Comparison of ENCODE assay signal across 1 cellular context in the genomic region with DNA sequence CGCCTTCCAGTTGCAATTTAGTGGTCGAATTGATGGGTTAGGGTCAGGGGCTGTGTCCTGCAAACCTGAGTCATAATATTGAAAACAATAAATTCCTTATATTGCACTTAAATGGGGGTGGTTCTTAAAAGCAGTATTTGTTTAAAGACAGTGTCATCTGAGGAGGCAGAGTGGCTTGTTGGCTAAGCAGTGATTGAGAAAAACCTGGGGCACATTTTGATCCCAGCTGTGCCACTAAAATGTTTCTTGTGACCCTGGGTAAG.
TF ChIP-seq lines count a peak whose summit lies in the region.

No MANE protein-coding gene starts in this region.

TF ChIP-seq in IMR-90, 13 proteins besides CTCF, POLR2A, EP300 and RAD21:
- TF ChIP-seq CEBPB (IDR thresholded peaks at IDR 0.05; ENCODE audit: low read depth, low read length) (no peak), MAZ (IDR thresholded peaks at IDR 0.05; ENCODE audit: borderline replicate concordance, low read depth, low read length) (no peak), RCOR1 (IDR thresholded peaks at IDR 0.05; ENCODE audit: insufficient replicate concordance, low read length) (no peak), CHD1 (IDR thresholded peaks at IDR 0.05; ENCODE audit: low read depth, low read length) (no peak), MAFK (IDR thresholded peaks at IDR 0.05; ENCODE audit: low read depth, low read length) (no peak), MXI1 (IDR thresholded peaks at IDR 0.05; ENCODE audit: borderline replicate concordance, low read depth, low read length) (no peak), RFX5 (IDR thresholded peaks at IDR 0.05; ENCODE audit: low read depth, low read length) (no peak)
- TF ChIP-seq, protein P1, sequence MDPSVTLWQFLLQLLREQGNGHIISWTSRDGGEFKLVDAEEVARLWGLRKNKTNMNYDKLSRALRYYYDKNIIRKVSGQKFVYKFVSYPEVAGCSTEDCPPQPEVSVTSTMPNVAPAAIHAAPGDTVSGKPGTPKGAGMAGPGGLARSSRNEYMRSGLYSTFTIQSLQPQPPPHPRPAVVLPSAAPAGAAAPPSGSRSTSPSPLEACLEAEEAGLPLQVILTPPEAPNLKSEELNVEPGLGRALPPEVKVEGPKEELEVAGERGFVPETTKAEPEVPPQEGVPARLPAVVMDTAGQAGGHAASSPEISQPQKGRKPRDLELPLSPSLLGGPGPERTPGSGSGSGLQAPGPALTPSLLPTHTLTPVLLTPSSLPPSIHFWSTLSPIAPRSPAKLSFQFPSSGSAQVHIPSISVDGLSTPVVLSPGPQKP (IDR thresholded peaks at IDR 0.05; ENCODE audit: borderline replicate concordance, low read depth, low read length) = no peak
- TF ChIP-seq, protein P2, sequence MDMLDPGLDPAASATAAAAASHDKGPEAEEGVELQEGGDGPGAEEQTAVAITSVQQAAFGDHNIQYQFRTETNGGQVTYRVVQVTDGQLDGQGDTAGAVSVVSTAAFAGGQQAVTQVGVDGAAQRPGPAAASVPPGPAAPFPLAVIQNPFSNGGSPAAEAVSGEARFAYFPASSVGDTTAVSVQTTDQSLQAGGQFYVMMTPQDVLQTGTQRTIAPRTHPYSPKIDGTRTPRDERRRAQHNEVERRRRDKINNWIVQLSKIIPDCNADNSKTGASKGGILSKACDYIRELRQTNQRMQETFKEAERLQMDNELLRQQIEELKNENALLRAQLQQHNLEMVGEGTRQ (IDR thresholded peaks at IDR 0.05; ENCODE audit: low read depth, low read length) = no peak
